In the genomic region with DNA sequence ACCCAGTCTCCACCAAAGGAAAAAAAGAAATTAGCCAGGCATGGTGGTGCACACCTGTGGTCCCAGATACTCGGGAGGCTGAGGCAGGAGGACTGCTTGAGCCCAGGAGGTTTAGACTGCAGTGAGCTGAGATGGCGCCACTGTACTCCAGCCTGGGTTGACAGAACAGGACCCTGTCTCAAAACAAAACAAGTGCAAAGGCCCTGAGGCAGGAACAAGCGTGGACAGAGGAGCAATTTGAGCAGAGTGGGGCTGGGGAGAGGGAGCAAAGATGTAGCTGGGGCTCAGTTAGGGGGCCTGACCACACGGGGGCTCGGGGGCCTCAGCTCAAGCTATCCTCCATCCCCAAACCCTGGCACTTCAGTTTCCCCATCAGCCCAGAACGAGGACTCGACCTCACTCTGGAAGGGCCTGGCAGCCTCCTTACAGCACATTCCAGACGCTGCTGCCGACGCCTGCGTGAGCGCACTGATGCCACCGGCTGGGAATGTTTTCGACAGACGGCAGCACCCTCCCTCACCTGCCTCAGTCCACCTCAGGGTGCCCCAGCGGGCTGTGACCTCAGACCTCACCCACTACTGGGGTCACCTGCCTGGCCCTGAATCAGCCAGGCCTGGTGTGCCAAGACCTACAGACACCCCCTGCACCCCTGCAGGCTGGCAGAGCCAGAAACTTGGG, we compare ENCODE assay signal across 14 cellular contexts. TPM values are rescaled to one million over a fixed set of nuclear protein-coding genes. Genes with fewer than 3 reads are reported as not detected.
DNase-seq lines count a peak whose midpoint lies in the region; ATAC-seq and TF ChIP-seq lines count a peak whose summit lies in the region.
"Had no signal": no experiment of that assay in that cellular context is flagged by ENCODE, and none has a peak within 500 bp of the region (broad histone marks: within the 10 kb centered on the region; RNA-seq: fewer than 3 reads in every experiment).

No MANE protein-coding gene starts in this region.

- H3K27me3 ChIP-seq in BLaER1 (no peaks in the 10 kb centered on the region), IMR-90 (ENCODE audit: control insufficient read depth, insufficient read depth, low read length) (no peaks in the 10 kb centered on the region)
- H3K27me3 ChIP-seq: BE2C had no signal

- H3K36me3 Mint-ChIP-seq in brain (peaks cover 8% of the 10 kb centered on the region), nephron progenitor cell (ENCODE audit: low read depth) (peaks cover 10% of the 10 kb centered on the region), glutamatergic neuron (ENCODE audit: unreplicated experiment) (no peaks in the 10 kb centered on the region)

- H3K27ac Mint-ChIP-seq in brain (no peak overlapping the region), nephron progenitor cell (no peak overlapping the region), glutamatergic neuron (ENCODE audit: unreplicated experiment) (no peak overlapping the region)

- H4K20me1 ChIP-seq in BLaER1 (peaks cover 36% of the 10 kb centered on the region), IMR-90 (ENCODE audit: insufficient read depth, low read length) (peaks cover under 1% of the 10 kb centered on the region; the same call in 1 of the 2 replicates)

- H3K4me3 Mint-ChIP-seq in brain: peak overlapping the region in 3 of 5 experiments; percentile 34 to 42 (median 40)
- H3K4me3 Mint-ChIP-seq in nephron progenitor cell: peak overlapping the region; percentile 54
- no peak overlapping the region for H3K4me3 Mint-ChIP-seq in glutamatergic neuron (ENCODE audit: unreplicated experiment)

- DNase-seq in IMR-90 (no peak), nephron progenitor cell (no peak), RKO (ENCODE audit: low spot score) (no peak), T-helper 2 cell (no peak), glutamatergic neuron (no peak)
- DNase-seq: BE2C; CD8-positive, alpha-beta memory T cell; Kasumi-1; NCI-H1417; NCI-H1930; NCI-H510A had no signal

- no peak overlapping the region for H3K14ac ChIP-seq in IMR-90 (replicated peaks; ENCODE audit: low read depth, low read length)

- POLR2A ChIA-PET in IMR-90 (lab: Charles Lee; ENCODE audit: unreplicated experiment): no interaction called here

- H3K23ac ChIP-seq in IMR-90 (ENCODE audit: low read depth, low read length): no peak overlapping the region

- no peak overlapping the region for H3K4me3 ChIP-seq in BLaER1
- H3K4me3 ChIP-seq in IMR-90 (ENCODE audit: insufficient read depth, low read depth, low read length): no peak overlapping the region

- CTCF ChIA-PET in IMR-90 (lab: Yijun Ruan, JAX): no interaction called here

- H2BK15ac ChIP-seq in IMR-90 (ENCODE audit: low read depth, low read length): no peak overlapping the region

- H2AK5ac ChIP-seq in IMR-90 (ENCODE audit: low read depth, low read length): no peak overlapping the region

- TF ChIP-seq CTCF in IMR-90 (conservative IDR thresholded peaks at IDR 0.05; ENCODE audit: low read depth, low read length) (no peak), brain (conservative IDR thresholded peaks at IDR 0.05) (no peak), nephron progenitor cell (IDR thresholded peaks at IDR 0.05) (no peak), glutamatergic neuron (IDR thresholded peaks at IDR 0.05; ENCODE audit: partially characterized antibody, unreplicated experiment) (no peak)

- H3K4me1 Mint-ChIP-seq in brain (peaks cover 34% of the 10 kb centered on the region), nephron progenitor cell (peaks cover 43% of the 10 kb centered on the region), glutamatergic neuron (ENCODE audit: low read depth, unreplicated experiment) (peaks cover 3% of the 10 kb centered on the region)

- no peaks in the 10 kb centered on the region for H3K9me3 ChIP-seq in BLaER1
- no peaks in the 10 kb centered on the region for H3K9me3 ChIP-seq in IMR-90 (ENCODE audit: control insufficient read depth, insufficient read depth, low read length)
- H3K9me3 ChIP-seq: BE2C had no signal

- dilution Hi-C loops in IMR-90 (cut with HindIII; ENCODE audit: low sequenced_read_pairs, unreplicated experiment): no loop called here

- no peak overlapping the region for H4K8ac ChIP-seq in IMR-90 (ENCODE audit: low read depth in 2 of 2, low read length in 2 of 2)

- H3K27me3 Mint-ChIP-seq in brain (peaks cover 8% of the 10 kb centered on the region), nephron progenitor cell (ENCODE audit: low read depth, poor library complexity) (peaks cover 30% of the 10 kb centered on the region), glutamatergic neuron (ENCODE audit: unreplicated experiment) (peaks cover 7% of the 10 kb centered on the region)
- H3K27me3 Mint-ChIP-seq: CD8-positive, alpha-beta memory T cell had no signal

- no peak for TF ChIP-seq RAD21 in IMR-90 (IDR thresholded peaks at IDR 0.05; ENCODE audit: low read length)

- no peak overlapping the region for H2BK120ac ChIP-seq in IMR-90 (ENCODE audit: low read depth, low read length)

- no peak overlapping the region for H4K91ac ChIP-seq in IMR-90 (ENCODE audit: insufficient read depth, low read depth, low read length)

- peak overlapping the region; percentile 3 for H2AK9ac ChIP-seq in IMR-90 (replicated peaks; ENCODE audit: low read depth, low read length, poor library complexity)

- peaks cover 21% of the 10 kb centered on the region for H3K36me3 ChIP-seq in BLaER1
- H3K36me3 ChIP-seq in IMR-90 (ENCODE audit: control insufficient read depth, insufficient read depth, low read length): peaks cover 2% of the 10 kb centered on the region; the same call in 1 of the 2 replicates

- intact Hi-C loops in IMR-90 (cut with micrococcal nuclease): no loop called here

- ATAC-seq in IMR-90 (ENCODE audit: low read depth) (no peak), GM21528 (IDR thresholded peaks at IDR 0.05; ENCODE audit: low FRiP score, unreplicated experiment) (no peak)

- no peak overlapping the region for H2BK5ac ChIP-seq in IMR-90 (ENCODE audit: low read depth, low read length, poor library complexity, severe bottlenecking)

- no peaks in the 10 kb centered on the region for H3K9me3 Mint-ChIP-seq in brain
- peaks cover 4% of the 10 kb centered on the region for H3K9me3 Mint-ChIP-seq in nephron progenitor cell
- peaks cover 5% of the 10 kb centered on the region for H3K9me3 Mint-ChIP-seq in glutamatergic neuron (ENCODE audit: unreplicated experiment)
- H3K9me3 Mint-ChIP-seq: CD8-positive, alpha-beta memory T cell had no signal

- BruUV-seq in IMR-90 (replicated peaks; lab: Mats Ljungman, UMichigan): no TSS peak

- peaks cover 82% of the 10 kb centered on the region for H3K4me1 ChIP-seq in BLaER1
- H3K4me1 ChIP-seq in IMR-90 (ENCODE audit: control insufficient read depth, insufficient read depth, low read length): peaks cover 12% of the 10 kb centered on the region

- H3K4me2 ChIP-seq in BLaER1 (peak overlapping the region; percentile 90), IMR-90 (ENCODE audit: low read depth, low read length) (no peak overlapping the region)

- H2BK20ac ChIP-seq in IMR-90 (ENCODE audit: low read depth, low read length): no peak overlapping the region

- H3K9ac ChIP-seq in BLaER1: no peak overlapping the region
- no peak overlapping the region for H3K9ac ChIP-seq in IMR-90 (ENCODE audit: low read depth, low read length)

- TF ChIP-seq POLR2A in IMR-90 (IDR thresholded peaks at IDR 0.05; ENCODE audit: low read depth, low read length): no peak

- H3K27ac ChIP-seq in BLaER1 (no peak overlapping the region), IMR-90 (ENCODE audit: insufficient read depth, low read length) (no peak overlapping the region)

- no peak overlapping the region for H3K56ac ChIP-seq in IMR-90 (ENCODE audit: extremely low read depth, insufficient read depth, low read length)

- no peak overlapping the region for H4K5ac ChIP-seq in IMR-90 (ENCODE audit: low read depth, low read length)

- no peaks in the 10 kb centered on the region; the same call in 1 of the 2 replicates for H3K9me1 ChIP-seq in IMR-90 (ENCODE audit: insufficient read depth, low read length)

- H3K4ac ChIP-seq in IMR-90 (ENCODE audit: low read depth, low read length): no peak overlapping the region

- no peak overlapping the region for H2AFZ ChIP-seq in IMR-90 (replicated peaks; ENCODE audit: low read length, poor library complexity)

- peaks cover 7 to 26% of the 10 kb centered on the region in 2 experiments for H3K79me1 ChIP-seq in IMR-90 (ENCODE audit: low read depth in 1 of 2, low read length in 2 of 2)

- in situ Hi-C loops in IMR-90 (cut with MboI; ENCODE audit: low sequenced_read_pairs): no loop called here

- WGBS in IMR-90 (ENCODE audit: extremely low coverage in 2 of 2, insufficient read length in 1 of 2), 2 experiments: 87% methylated on average over 13 of the region's 16 CpGs; no CpG with 5 or more reads in 1 of the 2 experiments

- H3K18ac ChIP-seq in IMR-90 (ENCODE audit: low read depth, low read length): no peak overlapping the region

RNA-seq across cellular contexts. Expression of a gene that starts 1.8 kb away (rescaled TPM):
- total RNA-seq in IMR-90 (2012; rRNA removed) (9.9 and 10.3 TPM in 2 replicates), glutamatergic neuron (ENCODE audit: unreplicated experiment) (79.9 TPM)
- polyA plus RNA-seq in IMR-90 (2012; rRNA removed) (29.6 and 44.6 TPM in 2 replicates), brain (ENCODE audit: insufficient read depth, low read depth, low replicate concordance) (122 TPM)
- 13.8 and 22.8 TPM in 2 replicates for polyA plus RNA-seq in IMR-90 (2012; cell fraction: cytosol; rRNA removed)
- 96.1 and 272 TPM in 2 replicates for polyA plus RNA-seq in IMR-90 (2012; cell fraction: nucleus; rRNA removed; ENCODE audit: low replicate concordance)

RNA-seq across cellular contexts. Expression of a gene that starts 4.6 kb away (rescaled TPM):
- total RNA-seq in IMR-90 (2012; rRNA removed): not detected in 2 replicates
- polyA plus RNA-seq in IMR-90 (2012; rRNA removed): 0.14 and 0.24 TPM in 2 replicates
- 0.21 and 0.22 TPM in 2 replicates for polyA plus RNA-seq in IMR-90 (2012; cell fraction: cytosol; rRNA removed)
- 0.40 and 2.1 TPM in 2 replicates for polyA plus RNA-seq in IMR-90 (2012; cell fraction: nucleus; rRNA removed; ENCODE audit: low replicate concordance)
- 1.6 TPM for polyA plus RNA-seq in brain (ENCODE audit: insufficient read depth, low read depth, low replicate concordance)
- total RNA-seq in glutamatergic neuron (ENCODE audit: unreplicated experiment): 1.5 TPM
- polyA plus RNA-seq: CD8-positive, alpha-beta memory T cell had no signal

RNA-seq across cellular contexts. Expression of a gene that starts 27.9 kb away (rescaled TPM):
- total RNA-seq in IMR-90 (2012; rRNA removed): 7.0 and 8.6 TPM in 2 replicates
- 25.8 and 27.4 TPM in 2 replicates for polyA plus RNA-seq in IMR-90 (2012; rRNA removed)
- polyA plus RNA-seq in IMR-90 (2012; cell fraction: cytosol; rRNA removed): 32.5 and 45.6 TPM in 2 replicates
- 38.8 and 87.7 TPM in 2 replicates for polyA plus RNA-seq in IMR-90 (2012; cell fraction: nucleus; rRNA removed; ENCODE audit: low replicate concordance)
- 58.5 TPM for polyA plus RNA-seq in brain (ENCODE audit: insufficient read depth, low read depth, low replicate concordance)
- total RNA-seq in glutamatergic neuron (ENCODE audit: unreplicated experiment): 51.7 TPM

RNA-seq across cellular contexts. Expression of a gene that starts 41.1 kb away (rescaled TPM):
- total RNA-seq in IMR-90 (2012; rRNA removed) (32.3 and 39.4 TPM in 2 replicates), glutamatergic neuron (ENCODE audit: unreplicated experiment) (10.7 TPM)
- polyA plus RNA-seq in IMR-90 (2012; rRNA removed) (76.9 and 107 TPM in 2 replicates), brain (ENCODE audit: insufficient read depth, low read depth, low replicate concordance) (10.9 TPM)
- polyA plus RNA-seq in IMR-90 (2012; cell fraction: cytosol; rRNA removed): 42.3 and 113 TPM in 2 replicates
- 262 and 579 TPM in 2 replicates for polyA plus RNA-seq in IMR-90 (2012; cell fraction: nucleus; rRNA removed; ENCODE audit: low replicate concordance)

RNA-seq across cellular contexts. Expression of a gene that starts 45.4 kb away (rescaled TPM):
- 0.56 and 0.72 TPM in 2 replicates for total RNA-seq in IMR-90 (2012; rRNA removed)
- polyA plus RNA-seq in IMR-90 (2012; rRNA removed): 2.0 and 2.6 TPM in 2 replicates
- polyA plus RNA-seq in IMR-90 (2012; cell fraction: cytosol; rRNA removed): 1.5 and 5.2 TPM in 2 replicates
- 1.3 and 4.0 TPM in 2 replicates for polyA plus RNA-seq in IMR-90 (2012; cell fraction: nucleus; rRNA removed; ENCODE audit: low replicate concordance)
- 69.0 TPM for polyA plus RNA-seq in brain (ENCODE audit: insufficient read depth, low read depth, low replicate concordance)
- 33.2 TPM for total RNA-seq in glutamatergic neuron (ENCODE audit: unreplicated experiment)
- polyA plus RNA-seq: CD8-positive, alpha-beta memory T cell had no signal
